Comparison of ENCODE assay signal across 9 cellular contexts in genomic region chr13:31982540-31982939, GRCh38. TPM values are rescaled to one million over a fixed set of nuclear protein-coding genes. Genes with fewer than 3 reads are reported as not detected.
DNase-seq lines count a peak whose midpoint lies in the region; ATAC-seq and TF ChIP-seq lines count a peak whose summit lies in the region.
"Had no signal": no experiment of that assay in that cellular context is flagged by ENCODE, and none has a peak within 500 bp of the region (broad histone marks: within the 10 kb centered on the region; RNA-seq: fewer than 3 reads in every experiment).

No MANE protein-coding gene starts in this region.

- peaks cover 3% of the 10 kb centered on the region for H3K4me1 ChIP-seq in RWPE2 (ENCODE audit: insufficient read depth, poor library complexity, severe bottlenecking)
- H3K4me1 ChIP-seq in effector memory CD4-positive, alpha-beta T cell (ENCODE audit: control insufficient read depth, insufficient read depth, low read length, poor library complexity, severe bottlenecking) = no peaks in the 10 kb centered on the region

- H3K9me3 ChIP-seq in RWPE2 (ENCODE audit: severe bottlenecking) = no peaks in the 10 kb centered on the region
- H3K9me3 ChIP-seq in effector memory CD4-positive, alpha-beta T cell (ENCODE audit: control insufficient read depth, low read length) = no peaks in the 10 kb centered on the region

- peak overlapping the region; percentile 59 for H3K27ac ChIP-seq in RWPE2 (ENCODE audit: poor library complexity, severe bottlenecking)
- H3K27ac ChIP-seq in effector memory CD4-positive, alpha-beta T cell (ENCODE audit: insufficient read depth, low read length, poor library complexity, severe bottlenecking) = no peak overlapping the region
- H3K27ac ChIP-seq: 22Rv1 had no signal

- no peaks in the 10 kb centered on the region for H3K36me3 ChIP-seq in RWPE2 (ENCODE audit: low read depth)
- H3K36me3 ChIP-seq in effector memory CD4-positive, alpha-beta T cell (ENCODE audit: control insufficient read depth, insufficient read depth, low read length) = no peaks in the 10 kb centered on the region

- ATAC-seq in RWPE2 (ENCODE audit: low read depth) = peak; percentile 98

- DNase-seq in DMS 273 (lab: John Stamatoyannopoulos, UW; ENCODE audit: unreplicated experiment) = peak; percentile 63
- no peak for DNase-seq in DMS 273 treated with DMSO at 0.1 percent for 48 hours (lab: John Stamatoyannopoulos, UW)
- peak; percentile 77 for DNase-seq in RWPE2 (ENCODE audit: low spot score)
- DNase-seq in fibroblast of villous mesenchyme (ENCODE audit: low read depth) = peak; percentile 99
- DNase-seq in stromal cell of bone marrow (ENCODE audit: low read depth) = peak; percentile 62
- DNase-seq in effector memory CD4-positive, alpha-beta T cell = no peak
- no peak for DNase-seq in NK-92 treated with Interleukin-12 subunit alpha and Interleukin-12 subunit beta, amount 100 ng/mL, for 24 hours (lab: John Stamatoyannopoulos, UW)
- no peak for DNase-seq in NCI-H2227 (lab: John Stamatoyannopoulos, UW; ENCODE audit: unreplicated experiment)

- TF ChIP-seq CTCF in RWPE2 (IDR thresholded peaks at IDR 0.05; ENCODE audit: poor library complexity, severe bottlenecking) (no peak), fibroblast of villous mesenchyme (IDR thresholded peaks at IDR 0.05; ENCODE audit: insufficient read depth, low read depth, low read length) (no peak)

- H3K27me3 ChIP-seq in RWPE2 (ENCODE audit: insufficient read depth, poor library complexity, severe bottlenecking) = no peaks in the 10 kb centered on the region
- H3K27me3 ChIP-seq in effector memory CD4-positive, alpha-beta T cell (replicated peaks; ENCODE audit: control insufficient read depth, insufficient read depth, low read length, poor library complexity, severe bottlenecking) = no peaks in the 10 kb centered on the region

- no peak overlapping the region for H3K4me3 ChIP-seq in RWPE2 (ENCODE audit: severe bottlenecking)
- H3K4me3 ChIP-seq in fibroblast of villous mesenchyme (ENCODE audit: low read depth, low read length) = no peak overlapping the region
- no peak overlapping the region for H3K4me3 ChIP-seq in effector memory CD4-positive, alpha-beta T cell (ENCODE audit: insufficient read depth, low read depth, low read length, poor library complexity, severe bottlenecking)

RNA-seq across cellular contexts. Expression of gene FRY, which starts 49.0 kb away (rescaled TPM):
- total RNA-seq in fibroblast of villous mesenchyme = 27.2 and 33.8 TPM in 2 replicates

Comparison
In these comparisons a context has a peak if more than half of its experiments do, and no peak if none do; other contexts are left out.
1. DNase-seq: peak in DMS 273 (single experiment), RWPE2 (single experiment), fibroblast of villous mesenchyme (single experiment) and stromal cell of bone marrow (single experiment); none in DMS 273 treated with DMSO at 0.1 percent for 48 hours (single experiment), effector memory CD4-positive, alpha-beta T cell (0 of 3), NK-92 treated with Interleukin-12 subunit alpha and Interleukin-12 subunit beta, amount 100 ng/mL, for 24 hours (single experiment) and NCI-H2227 (single experiment).